In genomic region chr15:80437492-80437891, GRCh38 we compare ENCODE assay signal across 20 cellular contexts. TPM values are rescaled to one million over a fixed set of nuclear protein-coding genes. Genes with fewer than 3 reads are reported as not detected.
A peak's percentile ranks its signal among the peaks of the same experiment; 100 is the strongest.
DNase-seq lines count a peak whose midpoint lies in the region; ATAC-seq and TF ChIP-seq lines count a peak whose summit lies in the region.
"Had no signal": no experiment of that assay in that cellular context is flagged by ENCODE, and none has a peak within 500 bp of the region (broad histone marks: within the 10 kb centered on the region; RNA-seq: fewer than 3 reads in every experiment).

No MANE protein-coding gene starts in this region.

- CTCF ChIA-PET in SK-N-SH (lab: Yijun Ruan, JAX): interaction anchor here (1.1 to 1.3 kb wide), 2 partner anchors 19 to 342 kb away, joined by 4 read pairs; partner anchors contain the start of gene CEMIP
- CTCF ChIA-PET in Panc1 (lab: Charles Lee): no interaction called here

- intact Hi-C loops in Panc1 (cut with micrococcal nuclease; ENCODE audit: unreplicated experiment): no loop called here

- TF ChIP-seq RAD21 in SK-N-SH (IDR thresholded peaks at IDR 0.05; ENCODE audit: low read length): no peak

- no TSS peak for BruUV-seq in Panc1 (replicated peaks; lab: Mats Ljungman, UMichigan)

- H3K4me1 ChIP-seq in SK-N-SH (ENCODE audit: control insufficient read depth in 1 of 2, insufficient read depth in 2 of 2, low read depth in 1 of 2, low read length in 1 of 2): peaks cover 7 to 15% of the 10 kb centered on the region in 2 experiments; a peak in 2 of 4 replicates
- peaks cover 14% of the 10 kb centered on the region; the same call in 1 of the 2 replicates for H3K4me1 ChIP-seq in Panc1 (ENCODE audit: control insufficient read depth, insufficient read depth, low read length)
- H3K4me1 ChIP-seq: HAP-1, transverse colon had no signal

- in situ Hi-C loops in Panc1 (cut with HindIII; ENCODE audit: low pct_unique_long_range_greater_than_20kb, low sequenced_read_pairs): no loop called here

- ATAC-seq in SK-N-SH treated with all-trans-retinoic acid at 6 μM for 48 hours: no peak; the same call in 2 of the 3 replicates
- ATAC-seq in Panc1: no peak
- ATAC-seq in HG03139 (IDR thresholded peaks at IDR 0.05; ENCODE audit: unreplicated experiment): no peak
- no peak for ATAC-seq in GM18868 (IDR thresholded peaks at IDR 0.05; ENCODE audit: unreplicated experiment)
- ATAC-seq: stimulated activated memory B cell treated with anti-CD40 and anti-IgM and Interleukin-4, amounts not matched to agents 10 μg/mL and 1 μg/mL and 100 μg/mL, for 72 hours had no signal

- H4K20me1 ChIP-seq in SK-N-SH (ENCODE audit: insufficient read depth): no peaks in the 10 kb centered on the region

- H3K9me2 ChIP-seq in SK-N-SH: no peaks in the 10 kb centered on the region

- 67% methylated on average over 4 of the region's 4 CpGs for WGBS in SK-N-SH (ENCODE audit: low lambda C conversion rate)

- no peak overlapping the region for H3K4me3 ChIP-seq in SK-N-SH (ENCODE audit: low read depth in 2 of 2, low read length in 1 of 2)
- no peak overlapping the region for H3K4me3 ChIP-seq in Panc1 (ENCODE audit: low read depth in 2 of 2, low read length in 2 of 2)
- H3K4me3 ChIP-seq: HAP-1, SK-N-MC, transverse colon had no signal

- no peaks in the 10 kb centered on the region for H3K27me3 ChIP-seq in SK-N-SH (ENCODE audit: insufficient read depth)
- no peaks in the 10 kb centered on the region for H3K27me3 ChIP-seq in Panc1 (ENCODE audit: control insufficient read depth, insufficient read depth, low read length)
- H3K27me3 ChIP-seq: transverse colon had no signal

- no peaks in the 10 kb centered on the region for H3F3A ChIP-seq in SK-N-SH (replicated peaks; ENCODE audit: insufficient read depth)

- peaks cover 10% of the 10 kb centered on the region for H3K79me2 ChIP-seq in SK-N-SH (ENCODE audit: insufficient read depth)

- POLR2A ChIA-PET in SK-N-SH (lab: Yijun Ruan, JAX) (no interaction called here), Panc1 (lab: Charles Lee) (interaction anchor here (1.0 kb wide), 1 partner anchor 509 kb away, joined by 4 read pairs; no protein-coding TSS in a partner anchor)

- H2AFZ ChIP-seq in SK-N-SH (ENCODE audit: low read depth): no peak overlapping the region

- no peak for DNase-seq in SK-N-SH
- DNase-seq in Panc1 (ENCODE audit: low read depth, low spot score): no peak
- DNase-seq in epithelial cell of prostate (ENCODE audit: low read depth, low spot score): no peak
- no peak for DNase-seq in stimulated activated CD4-positive, alpha-beta T cell treated with anti-CD3 and anti-CD28 coated beads, Interleukin-4, amount 100 ng/mL, for 4 hours
- DNase-seq: activated CD4-positive, alpha-beta T cell treated with anti-CD3 and anti-CD28 coated beads, Interleukin-2, amount 10 ng/mL, durations not matched to agents 24 days and 14 days; activated naive CD4-positive, alpha-beta T cell; DMS79; NCI-H1048; NCI-H2081 treated with DMSO at 0.1 percent for 48 hours; NCI-H510A; stimulated activated CD4-positive, alpha-beta T cell treated with anti-CD3 and anti-CD28 coated beads, Interleukin-15, amount 100 ng/mL, for 24 hours; transverse colon had no signal

- no peak for TF ChIP-seq EP300 in SK-N-SH (IDR thresholded peaks at IDR 0.05; ENCODE audit: borderline replicate concordance in 1 of 2, low read depth in 1 of 2, low read length in 1 of 2)

- H3K9me3 ChIP-seq in SK-N-SH (no peaks in the 10 kb centered on the region), Panc1 (ENCODE audit: control insufficient read depth, insufficient read depth, low read depth, low read length) (no peaks in the 10 kb centered on the region)
- H3K9me3 ChIP-seq: HAP-1, transverse colon had no signal

- no peak overlapping the region for H3K27ac ChIP-seq in SK-N-SH (ENCODE audit: low read depth in 2 of 2, low read length in 1 of 2)
- 0 out of 2 replicates have a peak overlapping the region, but pooled peaks have one; percentile 34 for H3K27ac ChIP-seq in Panc1 (ENCODE audit: low read length)
- peak overlapping the region; percentile 27 for H3K27ac ChIP-seq in epithelial cell of prostate
- H3K27ac ChIP-seq in temporal lobe (ENCODE audit: low read depth, low read length): peak overlapping the region; percentile 7
- H3K27ac ChIP-seq: SK-N-MC, transverse colon had no signal

- peak overlapping the region; percentile 53; the same call in 1 of the 2 replicates for H3K4me2 ChIP-seq in SK-N-SH

- H3K36me3 ChIP-seq in SK-N-SH (replicated peaks in 1 of 2; ENCODE audit: control insufficient read depth in 1 of 2, insufficient read depth in 2 of 2, low read length in 1 of 2) (no peaks in the 10 kb centered on the region), Panc1 (ENCODE audit: control insufficient read depth, insufficient read depth, low read length) (no peaks in the 10 kb centered on the region)
- H3K36me3 ChIP-seq: HAP-1, transverse colon had no signal

- TF ChIP-seq CTCF in SK-N-SH (IDR thresholded peaks at IDR 0.05): no peak
- TF ChIP-seq CTCF in Panc1 (IDR thresholded peaks at IDR 0.05): no peak

- no peak overlapping the region for H3K9ac ChIP-seq in SK-N-SH

TF ChIP-seq in SK-N-SH, 30 proteins besides CTCF, POLR2A, EP300 and RAD21:
- no peak for TF ChIP-seq SIN3A (IDR thresholded peaks at IDR 0.05; ENCODE audit: borderline replicate concordance, low read depth, low read length)
- TF ChIP-seq TAF1 (IDR thresholded peaks at IDR 0.05; ENCODE audit: borderline replicate concordance, low read depth, low read length): no peak
- TF ChIP-seq RCOR1 (IDR thresholded peaks at IDR 0.05; ENCODE audit: low read length): no peak
- no peak for TF ChIP-seq MXI1 (IDR thresholded peaks at IDR 0.05; ENCODE audit: low read depth, low read length)
- TF ChIP-seq GABPA (IDR thresholded peaks at IDR 0.05; ENCODE audit: low read depth): no peak
- TF ChIP-seq JUND (IDR thresholded peaks at IDR 0.05): no peak
- no peak for TF ChIP-seq USF1 (IDR thresholded peaks at IDR 0.05; ENCODE audit: borderline replicate concordance, low read depth)
- TF ChIP-seq EZH2phosphoT487 (IDR thresholded peaks at IDR 0.05; ENCODE audit: borderline replicate concordance, low read depth): no peak
- no peak for TF ChIP-seq MAX (IDR thresholded peaks at IDR 0.05; ENCODE audit: low read depth)
- TF ChIP-seq YY1 (IDR thresholded peaks at IDR 0.05; ENCODE audit: low read depth): no peak

TF ChIP-seq in SK-N-SH treated with all-trans-retinoic acid at 6 μM for 48 hours, 23 proteins besides CTCF, POLR2A, EP300 and RAD21 (continues in another document):
- no peak for TF ChIP-seq TCF4 (CRISPR knock-in tag; IDR thresholded peaks at IDR 0.05; ENCODE audit: borderline replicate concordance)
- TF ChIP-seq GLIS3 (CRISPR knock-in tag; IDR thresholded peaks at IDR 0.05): no peak
- no peak for TF ChIP-seq ESRRG (CRISPR knock-in tag; IDR thresholded peaks at IDR 0.05)
- TF ChIP-seq CSRNP3 (CRISPR knock-in tag; IDR thresholded peaks at IDR 0.05): no peak
- no peak for TF ChIP-seq ZC3H10 (CRISPR knock-in tag; IDR thresholded peaks at IDR 0.05)
- no peak for TF ChIP-seq PATZ1 (CRISPR knock-in tag; IDR thresholded peaks at IDR 0.05; ENCODE audit: borderline replicate concordance)
- TF ChIP-seq SNAI2 (CRISPR knock-in tag; IDR thresholded peaks at IDR 0.05): no peak
- no peak for TF ChIP-seq PPARA (CRISPR knock-in tag; IDR thresholded peaks at IDR 0.05; ENCODE audit: borderline replicate concordance)
- no peak for TF ChIP-seq ZNF8 (CRISPR knock-in tag; IDR thresholded peaks at IDR 0.05)
- TF ChIP-seq ZNF70 (CRISPR knock-in tag; IDR thresholded peaks at IDR 0.05): no peak
- no peak for TF ChIP-seq OSR1 (CRISPR knock-in tag; IDR thresholded peaks at IDR 0.05)
- no peak for TF ChIP-seq TOX (CRISPR knock-in tag; IDR thresholded peaks at IDR 0.05; ENCODE audit: borderline replicate concordance)
- TF ChIP-seq ZFP30 (CRISPR knock-in tag; IDR thresholded peaks at IDR 0.05): no peak
- no peak for TF ChIP-seq CSDC2 (CRISPR knock-in tag; IDR thresholded peaks at IDR 0.05)

RNA-seq across cellular contexts. Expression of gene ARNT2, which starts 33.3 kb away (rescaled TPM):
- polyA plus RNA-seq in SK-N-SH (2012; rRNA removed): 14.1 and 17.0 TPM in 2 replicates
- polyA plus RNA-seq in SK-N-SH (2012; cell fraction: cytosol; rRNA removed): 13.5 and 17.2 TPM in 2 replicates
- 17.9 and 22.5 TPM in 2 replicates for polyA plus RNA-seq in SK-N-SH (2012; cell fraction: nucleus; rRNA removed)
- 16.8 TPM for total RNA-seq in Panc1 (2021; ENCODE audit: unreplicated experiment)
- 12.9 TPM for polyA plus RNA-seq in Panc1 (2012; ENCODE audit: insufficient read length)
- 72.8 TPM for total RNA-seq in temporal lobe
- total RNA-seq: activated CD4-positive, alpha-beta T cell treated with anti-CD3 and anti-CD28 coated beads, Interleukin-2, amount 10 ng/mL, durations not matched to agents 24 days and 14 days had no signal
- polyA plus RNA-seq: CD14-positive monocyte had no signal

Comparison
In these comparisons a context has a peak if more than half of its experiments do, and no peak if none do; other contexts are left out.
1. H3K27ac ChIP-seq: peak in Panc1 (single experiment), epithelial cell of prostate (single experiment) and temporal lobe (single experiment); none in SK-N-SH (0 of 2).